1 cellular context compared by ENCODE assay signal in the genomic region with DNA sequence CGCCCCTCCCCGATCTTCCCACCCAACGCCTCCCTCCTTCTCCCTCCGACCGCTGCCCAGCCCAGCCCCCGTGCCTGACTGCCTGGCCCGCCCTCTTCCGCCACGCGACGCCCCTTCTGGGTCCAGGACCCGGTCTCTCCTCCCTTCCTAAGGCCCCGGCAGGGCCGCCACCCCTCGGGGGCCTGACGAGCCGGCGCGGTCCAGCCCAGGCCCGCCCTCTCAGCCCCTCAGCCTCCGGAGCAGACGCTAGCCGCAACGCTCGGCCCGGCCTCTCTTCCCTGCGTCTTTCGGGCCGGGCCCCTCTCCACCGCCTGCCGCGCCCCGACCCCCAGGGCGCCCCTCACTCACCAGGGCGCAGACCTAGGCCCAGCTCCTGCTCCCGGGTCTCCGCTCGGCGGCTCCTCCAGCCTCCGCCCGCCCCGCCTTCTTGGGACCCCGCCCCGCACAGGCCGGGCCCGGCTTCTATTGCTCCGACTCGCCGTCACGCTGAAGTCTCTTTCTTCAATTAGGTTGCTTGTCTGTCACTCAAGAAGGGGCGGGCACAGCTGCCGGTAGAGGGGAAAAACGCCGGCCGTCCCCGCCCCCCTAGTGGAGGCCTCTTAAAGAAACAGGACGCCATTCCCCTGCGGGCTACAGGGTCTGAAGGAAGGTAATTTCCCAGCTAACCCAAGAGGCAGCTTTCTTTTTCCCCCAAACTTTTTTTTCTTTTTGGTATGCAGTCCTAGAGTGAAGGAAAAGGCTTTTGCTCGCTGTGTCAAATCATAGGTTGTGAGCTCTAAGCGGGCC.
TF ChIP-seq lines count a peak whose summit lies in the region.

A gene with protein sequence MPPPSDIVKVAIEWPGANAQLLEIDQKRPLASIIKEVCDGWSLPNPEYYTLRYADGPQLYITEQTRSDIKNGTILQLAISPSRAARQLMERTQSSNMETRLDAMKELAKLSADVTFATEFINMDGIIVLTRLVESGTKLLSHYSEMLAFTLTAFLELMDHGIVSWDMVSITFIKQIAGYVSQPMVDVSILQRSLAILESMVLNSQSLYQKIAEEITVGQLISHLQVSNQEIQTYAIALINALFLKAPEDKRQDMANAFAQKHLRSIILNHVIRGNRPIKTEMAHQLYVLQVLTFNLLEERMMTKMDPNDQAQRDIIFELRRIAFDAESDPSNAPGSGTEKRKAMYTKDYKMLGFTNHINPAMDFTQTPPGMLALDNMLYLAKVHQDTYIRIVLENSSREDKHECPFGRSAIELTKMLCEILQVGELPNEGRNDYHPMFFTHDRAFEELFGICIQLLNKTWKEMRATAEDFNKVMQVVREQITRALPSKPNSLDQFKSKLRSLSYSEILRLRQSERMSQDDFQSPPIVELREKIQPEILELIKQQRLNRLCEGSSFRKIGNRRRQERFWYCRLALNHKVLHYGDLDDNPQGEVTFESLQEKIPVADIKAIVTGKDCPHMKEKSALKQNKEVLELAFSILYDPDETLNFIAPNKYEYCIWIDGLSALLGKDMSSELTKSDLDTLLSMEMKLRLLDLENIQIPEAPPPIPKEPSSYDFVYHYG (minus strand): TSS at position 416 of the 786 bp plus-strand sequence. CDS start 12,133 bp downstream, outside the sequence.

TF ChIP-seq in K562, 482 proteins besides CTCF, POLR2A, EP300 and RAD21 (continued from another document):
- TF ChIP-seq POLR2G (IDR thresholded peaks at IDR 0.05; ENCODE audit: low read depth, low read length) (peak; percentile 70), MEF2D (tag; conservative IDR thresholded peaks at IDR 0.05; ENCODE audit: low read depth) (no peak), RBM22 (IDR thresholded peaks at IDR 0.05; ENCODE audit: low read depth, low read length, poor library complexity, severe bottlenecking) (no peak), NCOA1 (IDR thresholded peaks at IDR 0.05; ENCODE audit: low read depth) (no peak), RBFOX2 (IDR thresholded peaks at IDR 0.05; ENCODE audit: low read depth, low read length) (peak; percentile 51), SRF (CRISPR knock-in tag; IDR thresholded peaks at IDR 0.05) (0 out of 4 replicates have a peak, but pooled peaks of 1 of the 2 experiments have one; percentile 22), SAFB (IDR thresholded peaks at IDR 0.05; ENCODE audit: borderline replicate concordance, low read depth, low read length) (0 out of 2 replicates have a peak, but pooled peaks have one; percentile 29), RB1 (IDR thresholded peaks at IDR 0.05; ENCODE audit: low read depth) (peak; percentile 43; the same call in 1 of the 2 replicates), ATF1 (CRISPR knock-in tag; IDR thresholded peaks at IDR 0.05) (no peak), ATF1 (tag; IDR thresholded peaks at IDR 0.05) (peak; percentile 90), CHD2 (IDR thresholded peaks at IDR 0.05; ENCODE audit: low read depth, low read length) (peak; percentile 76), SP1 (CRISPR knock-in tag; IDR thresholded peaks at IDR 0.05) (peak; percentile 74), ZNF134 (CRISPR knock-in tag; conservative IDR thresholded peaks at IDR 0.05) (no peak), TAF15 (IDR thresholded peaks at IDR 0.05; ENCODE audit: low read depth, low read length) (no peak), YY1 (IDR thresholded peaks at IDR 0.05; ENCODE audit: borderline replicate concordance in 1 of 3, control insufficient read depth in 1 of 3, extremely low read depth in 1 of 3, insufficient read depth in 3 of 3, insufficient read length in 1 of 3, insufficient replicate concordance in 2 of 3, low read depth in 1 of 3, low read length in 2 of 3) (peak in 1 of 3 experiments; percentile 13)
- TF ChIP-seq, protein P1, sequence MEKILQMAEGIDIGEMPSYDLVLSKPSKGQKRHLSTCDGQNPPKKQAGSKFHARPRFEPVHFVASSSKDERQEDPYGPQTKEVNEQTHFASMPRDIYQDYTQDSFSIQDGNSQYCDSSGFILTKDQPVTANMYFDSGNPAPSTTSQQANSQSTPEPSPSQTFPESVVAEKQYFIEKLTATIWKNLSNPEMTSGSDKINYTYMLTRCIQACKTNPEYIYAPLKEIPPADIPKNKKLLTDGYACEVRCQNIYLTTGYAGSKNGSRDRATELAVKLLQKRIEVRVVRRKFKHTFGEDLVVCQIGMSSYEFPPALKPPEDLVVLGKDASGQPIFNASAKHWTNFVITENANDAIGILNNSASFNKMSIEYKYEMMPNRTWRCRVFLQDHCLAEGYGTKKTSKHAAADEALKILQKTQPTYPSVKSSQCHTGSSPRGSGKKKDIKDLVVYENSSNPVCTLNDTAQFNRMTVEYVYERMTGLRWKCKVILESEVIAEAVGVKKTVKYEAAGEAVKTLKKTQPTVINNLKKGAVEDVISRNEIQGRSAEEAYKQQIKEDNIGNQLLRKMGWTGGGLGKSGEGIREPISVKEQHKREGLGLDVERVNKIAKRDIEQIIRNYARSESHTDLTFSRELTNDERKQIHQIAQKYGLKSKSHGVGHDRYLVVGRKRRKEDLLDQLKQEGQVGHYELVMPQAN (IDR thresholded peaks at IDR 0.05; ENCODE audit: borderline replicate concordance) = peak; percentile 40; the same call in 1 of the 2 replicates
- TF ChIP-seq, protein P2, sequence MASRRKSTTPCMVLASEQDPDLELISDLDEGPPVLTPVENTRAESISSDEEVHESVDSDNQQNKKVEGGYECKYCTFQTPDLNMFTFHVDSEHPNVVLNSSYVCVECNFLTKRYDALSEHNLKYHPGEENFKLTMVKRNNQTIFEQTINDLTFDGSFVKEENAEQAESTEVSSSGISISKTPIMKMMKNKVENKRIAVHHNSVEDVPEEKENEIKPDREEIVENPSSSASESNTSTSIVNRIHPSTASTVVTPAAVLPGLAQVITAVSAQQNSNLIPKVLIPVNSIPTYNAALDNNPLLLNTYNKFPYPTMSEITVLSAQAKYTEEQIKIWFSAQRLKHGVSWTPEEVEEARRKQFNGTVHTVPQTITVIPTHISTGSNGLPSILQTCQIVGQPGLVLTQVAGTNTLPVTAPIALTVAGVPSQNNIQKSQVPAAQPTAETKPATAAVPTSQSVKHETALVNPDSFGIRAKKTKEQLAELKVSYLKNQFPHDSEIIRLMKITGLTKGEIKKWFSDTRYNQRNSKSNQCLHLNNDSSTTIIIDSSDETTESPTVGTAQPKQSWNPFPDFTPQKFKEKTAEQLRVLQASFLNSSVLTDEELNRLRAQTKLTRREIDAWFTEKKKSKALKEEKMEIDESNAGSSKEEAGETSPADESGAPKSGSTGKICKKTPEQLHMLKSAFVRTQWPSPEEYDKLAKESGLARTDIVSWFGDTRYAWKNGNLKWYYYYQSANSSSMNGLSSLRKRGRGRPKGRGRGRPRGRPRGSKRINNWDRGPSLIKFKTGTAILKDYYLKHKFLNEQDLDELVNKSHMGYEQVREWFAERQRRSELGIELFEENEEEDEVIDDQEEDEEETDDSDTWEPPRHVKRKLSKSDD (conservative IDR thresholded peaks at IDR 0.05; ENCODE audit: low read length) = no peak
- TF ChIP-seq, protein P3, sequence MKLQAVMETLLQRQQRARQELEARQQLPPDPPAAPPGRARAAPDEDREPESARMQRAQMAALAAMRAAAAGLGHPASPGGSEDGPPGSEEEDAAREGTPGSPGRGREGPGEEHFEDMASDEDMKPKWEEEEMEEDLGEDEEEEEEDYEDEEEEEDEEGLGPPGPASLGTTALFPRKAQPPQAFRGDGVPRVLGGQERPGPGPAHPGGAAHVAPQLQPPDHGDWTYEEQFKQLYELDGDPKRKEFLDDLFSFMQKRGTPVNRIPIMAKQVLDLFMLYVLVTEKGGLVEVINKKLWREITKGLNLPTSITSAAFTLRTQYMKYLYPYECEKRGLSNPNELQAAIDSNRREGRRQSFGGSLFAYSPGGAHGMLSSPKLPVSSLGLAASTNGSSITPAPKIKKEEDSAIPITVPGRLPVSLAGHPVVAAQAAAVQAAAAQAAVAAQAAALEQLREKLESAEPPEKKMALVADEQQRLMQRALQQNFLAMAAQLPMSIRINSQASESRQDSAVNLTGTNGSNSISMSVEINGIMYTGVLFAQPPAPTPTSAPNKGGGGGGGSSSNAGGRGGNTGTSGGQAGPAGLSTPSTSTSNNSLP (IDR thresholded peaks at IDR 0.05; ENCODE audit: borderline replicate concordance, low read depth, low read length) = peak; percentile 72; the same call in 1 of the 2 replicates
- TF ChIP-seq, protein P4, sequence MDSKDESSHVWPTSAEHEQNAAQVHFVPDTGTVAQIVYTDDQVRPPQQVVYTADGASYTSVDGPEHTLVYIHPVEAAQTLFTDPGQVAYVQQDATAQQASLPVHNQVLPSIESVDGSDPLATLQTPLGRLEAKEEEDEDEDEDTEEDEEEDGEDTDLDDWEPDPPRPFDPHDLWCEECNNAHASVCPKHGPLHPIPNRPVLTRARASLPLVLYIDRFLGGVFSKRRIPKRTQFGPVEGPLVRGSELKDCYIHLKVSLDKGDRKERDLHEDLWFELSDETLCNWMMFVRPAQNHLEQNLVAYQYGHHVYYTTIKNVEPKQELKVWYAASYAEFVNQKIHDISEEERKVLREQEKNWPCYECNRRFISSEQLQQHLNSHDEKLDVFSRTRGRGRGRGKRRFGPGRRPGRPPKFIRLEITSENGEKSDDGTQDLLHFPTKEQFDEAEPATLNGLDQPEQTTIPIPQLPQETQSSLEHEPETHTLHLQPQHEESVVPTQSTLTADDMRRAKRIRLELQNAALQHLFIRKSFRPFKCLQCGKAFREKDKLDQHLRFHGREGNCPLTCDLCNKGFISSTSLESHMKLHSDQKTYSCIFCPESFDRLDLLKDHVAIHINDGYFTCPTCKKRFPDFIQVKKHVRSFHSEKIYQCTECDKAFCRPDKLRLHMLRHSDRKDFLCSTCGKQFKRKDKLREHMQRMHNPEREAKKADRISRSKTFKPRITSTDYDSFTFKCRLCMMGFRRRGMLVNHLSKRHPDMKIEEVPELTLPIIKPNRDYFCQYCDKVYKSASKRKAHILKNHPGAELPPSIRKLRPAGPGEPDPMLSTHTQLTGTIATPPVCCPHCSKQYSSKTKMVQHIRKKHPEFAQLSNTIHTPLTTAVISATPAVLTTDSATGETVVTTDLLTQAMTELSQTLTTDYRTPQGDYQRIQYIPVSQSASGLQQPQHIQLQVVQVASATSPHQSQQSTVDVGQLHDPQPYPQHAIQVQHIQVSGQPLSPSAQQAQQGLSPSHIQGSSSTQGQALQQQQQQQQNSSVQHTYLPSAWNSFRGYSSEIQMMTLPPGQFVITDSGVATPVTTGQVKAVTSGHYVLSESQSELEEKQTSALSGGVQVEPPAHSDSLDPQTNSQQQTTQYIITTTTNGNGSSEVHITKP (IDR thresholded peaks at IDR 0.05; ENCODE audit: partially characterized antibody) = peak; percentile 70
- TF ChIP-seq, protein P5, sequence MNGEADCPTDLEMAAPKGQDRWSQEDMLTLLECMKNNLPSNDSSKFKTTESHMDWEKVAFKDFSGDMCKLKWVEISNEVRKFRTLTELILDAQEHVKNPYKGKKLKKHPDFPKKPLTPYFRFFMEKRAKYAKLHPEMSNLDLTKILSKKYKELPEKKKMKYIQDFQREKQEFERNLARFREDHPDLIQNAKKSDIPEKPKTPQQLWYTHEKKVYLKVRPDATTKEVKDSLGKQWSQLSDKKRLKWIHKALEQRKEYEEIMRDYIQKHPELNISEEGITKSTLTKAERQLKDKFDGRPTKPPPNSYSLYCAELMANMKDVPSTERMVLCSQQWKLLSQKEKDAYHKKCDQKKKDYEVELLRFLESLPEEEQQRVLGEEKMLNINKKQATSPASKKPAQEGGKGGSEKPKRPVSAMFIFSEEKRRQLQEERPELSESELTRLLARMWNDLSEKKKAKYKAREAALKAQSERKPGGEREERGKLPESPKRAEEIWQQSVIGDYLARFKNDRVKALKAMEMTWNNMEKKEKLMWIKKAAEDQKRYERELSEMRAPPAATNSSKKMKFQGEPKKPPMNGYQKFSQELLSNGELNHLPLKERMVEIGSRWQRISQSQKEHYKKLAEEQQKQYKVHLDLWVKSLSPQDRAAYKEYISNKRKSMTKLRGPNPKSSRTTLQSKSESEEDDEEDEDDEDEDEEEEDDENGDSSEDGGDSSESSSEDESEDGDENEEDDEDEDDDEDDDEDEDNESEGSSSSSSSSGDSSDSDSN (IDR thresholded peaks at IDR 0.05; ENCODE audit: borderline replicate concordance in 1 of 2, low read depth in 2 of 2, low read length in 2 of 2) = 0 out of 4 replicates have a peak, but pooled peaks have one; percentile 39 to 75
